In genomic region chrX:1537031-1537715, GRCh38 we compare ENCODE assay signal across 8 cellular contexts. TPM values are rescaled to one million over a fixed set of nuclear protein-coding genes. Genes with fewer than 3 reads are reported as not detected.
A peak's percentile ranks its signal among the peaks of the same experiment; 100 is the strongest.
DNase-seq lines count a peak whose midpoint lies in the region; ATAC-seq, FAIRE-seq and TF ChIP-seq lines count a peak whose summit lies in the region.

P2RY8 (minus strand) TSS chrX:1537185; CDS start chrX:1466558, 70,627 bp downstream.

- no peaks in the 10 kb centered on the region for H3K36me3 ChIP-seq in kidney (ENCODE audit: control insufficient read depth in 1 of 2, insufficient read depth in 2 of 2, low read length in 2 of 2)

- peak; percentile 76 for TF ChIP-seq POLR2A in GM18951 (IDR thresholded peaks at IDR 0.05; ENCODE audit: extremely low read depth, insufficient read depth, insufficient read length)

- intact Hi-C loops in kidney (cut with DNase I): no loop called here

- no peaks in the 10 kb centered on the region for H3K9me3 ChIP-seq in kidney (ENCODE audit: control insufficient read depth in 1 of 2, low read length in 2 of 2)

- in situ Hi-C loops in GM18951 (cut with MboI; ENCODE audit: low sequenced_read_pairs, unreplicated experiment): no loop called here

- DNase-seq in Ammon's horn (ENCODE audit: low spot score) (peak; percentile 59), SIG-M5 (lab: John Stamatoyannopoulos, UW) (peak; percentile 71), kidney (peak; percentile 83), NCI-H128 (lab: John Stamatoyannopoulos, UW; ENCODE audit: unreplicated experiment) (no peak)
- peak; percentile 77 for DNase-seq in activated effector memory CD4-positive, alpha-beta T cell treated with Interleukin-2 at 50 U/mL for 16 hours
- peak; percentile 38 for DNase-seq in stimulated activated CD8-positive, alpha-beta memory T cell treated with anti-CD3 and anti-CD28 coated beads, Interleukin-15, amount 100 ng/mL, for 24 hours (ENCODE audit: low read depth)

- H3K4me3 ChIP-seq in kidney (ENCODE audit: low read length in 2 of 2): peak within 1 kb of the TSS; percentile 57 to 60

- peaks cover 0 to 2% of the 10 kb centered on the region in 2 donors for H3K4me1 ChIP-seq in kidney (ENCODE audit: control insufficient read depth in 1 of 2, insufficient read depth in 1 of 2, low read depth in 1 of 2, low read length in 2 of 2)

- H3K27ac ChIP-seq in kidney (ENCODE audit: low read depth in 2 of 2, low read length in 2 of 2): peak within 1 kb of the TSS; percentile 32 to 59

- FAIRE-seq in kidney (lab: Jason Lieb, UNC): no peak

- peak; percentile 57 for ATAC-seq in HG03139 (IDR thresholded peaks at IDR 0.05; ENCODE audit: unreplicated experiment)

- no peak for TF ChIP-seq CTCF in kidney (IDR thresholded peaks at IDR 0.05; ENCODE audit: borderline replicate concordance, extremely low read depth, insufficient read depth)

- peak within 1 kb of the TSS in 1 of 2 donors; percentile 46 for H3K9ac ChIP-seq in kidney (ENCODE audit: low read length in 2 of 2)

RNA-seq across cellular contexts. Expression of gene P2RY8, which starts in this region (rescaled TPM):
- 6.6 TPM for total RNA-seq in kidney
- polyA plus RNA-seq in kidney (ENCODE audit: insufficient read depth, low read depth, low replicate concordance): 1.4 TPM
